Comparison of ENCODE assay signal across 9 cellular contexts in genomic region chr1:228377664-228378452, GRCh38. TPM values are rescaled to one million over a fixed set of nuclear protein-coding genes. Genes with fewer than 3 reads are reported as not detected.
DNase-seq lines count a peak whose midpoint lies in the region; ATAC-seq and TF ChIP-seq lines count a peak whose summit lies in the region.
"Had no signal": no experiment of that assay in that cellular context is flagged by ENCODE, and none has a peak within 500 bp of the region (broad histone marks: within the 10 kb centered on the region; RNA-seq: fewer than 3 reads in every experiment).

No MANE protein-coding gene starts in this region.

- H3K4me3 ChIP-seq in right atrium auricular region (peak overlapping the region in 1 of 2 donors; percentile 51), skeletal muscle tissue (ENCODE audit: low read length in 3 of 3) (no peak overlapping the region)

- H3K27me3 ChIP-seq in right atrium auricular region (no peaks in the 10 kb centered on the region), skeletal muscle tissue (ENCODE audit: control insufficient read depth in 3 of 3, insufficient read depth in 3 of 3, low read length in 3 of 3) (no peaks in the 10 kb centered on the region)

- DNase-seq in HEK293T (ENCODE audit: extremely low spot score) (peak; percentile 75), right atrium auricular region (ENCODE audit: low spot score) (no peak), cortex of kidney (lab: John Stamatoyannopoulos, UW) (no peak), hepatic stellate cell (ENCODE audit: low spot score) (no peak)

- H3K9ac ChIP-seq in skeletal muscle tissue (ENCODE audit: low read depth in 1 of 3, low read length in 3 of 3) = peak overlapping the region in 1 of 3 donors; percentile 25

- H3K9me3 ChIP-seq in right atrium auricular region (no peaks in the 10 kb centered on the region), skeletal muscle tissue (ENCODE audit: control insufficient read depth in 3 of 3, low read length in 3 of 3) (no peaks in the 10 kb centered on the region)

- peaks cover 5% of the 10 kb centered on the region for H3K36me3 Mint-ChIP-seq in activated T-helper 17 cell treated with anti-CD3 and anti-CD28 coated beads, Interleukin-2, amount 50 U/mL, for 72 hours (ENCODE audit: low read depth)

- CTCF ChIA-PET in HEK293T (lab: Yijun Ruan, JAX) = interaction anchor here (0.6 kb wide), 1 partner anchor 17 kb away, joined by 3 read pairs; no protein-coding TSS in a partner anchor

- H3K4me3 Mint-ChIP-seq in activated T-helper 17 cell treated with anti-CD3 and anti-CD28 coated beads, Interleukin-2, amount 50 U/mL, for 72 hours = peak overlapping the region; percentile 87

- H3K27ac ChIP-seq in right atrium auricular region = peak overlapping the region; percentile 16 to 92
- H3K27ac ChIP-seq in skeletal muscle tissue (ENCODE audit: low read depth, low read length) = peak overlapping the region; percentile 8

- H3K27ac Mint-ChIP-seq in activated T-helper 17 cell treated with anti-CD3 and anti-CD28 coated beads, Interleukin-2, amount 50 U/mL, for 72 hours = no peak overlapping the region

- peak; percentile 35 for ATAC-seq in activated T-helper 17 cell treated with anti-CD3 and anti-CD28 coated beads, Interleukin-2, amount 50 U/mL, for 72 hours (replicated peaks)
- ATAC-seq in GM19452 (IDR thresholded peaks at IDR 0.05; ENCODE audit: unreplicated experiment) = no peak
- ATAC-seq in GM18520 (IDR thresholded peaks at IDR 0.05; ENCODE audit: unreplicated experiment) = no peak

- no peaks in the 10 kb centered on the region for H3K9me3 Mint-ChIP-seq in activated T-helper 17 cell treated with anti-CD3 and anti-CD28 coated beads, Interleukin-2, amount 50 U/mL, for 72 hours

- peaks cover 0 to 46% of the 10 kb centered on the region in 2 donors for H3K4me1 ChIP-seq in right atrium auricular region
- peaks cover 5 to 46% (median 45%) of the 10 kb centered on the region in 3 donors for H3K4me1 ChIP-seq in skeletal muscle tissue (ENCODE audit: control insufficient read depth in 3 of 3, insufficient read depth in 3 of 3, low read length in 3 of 3)

- no peaks in the 10 kb centered on the region for H3K4me1 Mint-ChIP-seq in activated T-helper 17 cell treated with anti-CD3 and anti-CD28 coated beads, Interleukin-2, amount 50 U/mL, for 72 hours

- H3K27me3 Mint-ChIP-seq in activated T-helper 17 cell treated with anti-CD3 and anti-CD28 coated beads, Interleukin-2, amount 50 U/mL, for 72 hours = peaks cover 5% of the 10 kb centered on the region

- POLR2A ChIA-PET in HEK293T (lab: Yijun Ruan, JAX) = interaction anchor here (0.8 kb wide), 1 partner anchor 78 kb away, joined by 3 read pairs; no protein-coding TSS in a partner anchor

- H3K36me3 ChIP-seq in right atrium auricular region = peaks cover 36% of the 10 kb centered on the region
- peaks cover 36 to 58% (median 54%) of the 10 kb centered on the region in 3 donors for H3K36me3 ChIP-seq in skeletal muscle tissue (ENCODE audit: control insufficient read depth in 3 of 3, insufficient read depth in 3 of 3, low read length in 3 of 3)

- no peak for TF ChIP-seq CTCF in right atrium auricular region (IDR thresholded peaks at IDR 0.05)

TF ChIP-seq in HEK293T, 16 proteins besides CTCF, POLR2A, EP300 and RAD21:
- no peak for TF ChIP-seq TARDBP (IDR thresholded peaks at IDR 0.05)
- no peak for TF ChIP-seq FOXK2 (IDR thresholded peaks at IDR 0.05)
- no peak for TF ChIP-seq SUZ12 (IDR thresholded peaks at IDR 0.05)
- no peak for TF ChIP-seq ARNT (IDR thresholded peaks at IDR 0.05)
- no peak for TF ChIP-seq LEF1 (IDR thresholded peaks at IDR 0.05; ENCODE audit: borderline replicate concordance)
- TF ChIP-seq ELF4 (IDR thresholded peaks at IDR 0.05) = no peak
- no peak for TF ChIP-seq FOXM1 (IDR thresholded peaks at IDR 0.05; ENCODE audit: borderline replicate concordance)
- TF ChIP-seq HDGF (IDR thresholded peaks at IDR 0.05; ENCODE audit: borderline replicate concordance) = no peak
- TF ChIP-seq PKNOX1 (IDR thresholded peaks at IDR 0.05) = no peak
- no peak for TF ChIP-seq CTBP1 (IDR thresholded peaks at IDR 0.05; ENCODE audit: borderline replicate concordance)
- no peak for TF ChIP-seq SP1 (IDR thresholded peaks at IDR 0.05)
- TF ChIP-seq ZNF384 (IDR thresholded peaks at IDR 0.05) = no peak
- TF ChIP-seq BHLHE40 (IDR thresholded peaks at IDR 0.05; ENCODE audit: borderline replicate concordance) = no peak
- TF ChIP-seq L3MBTL2 (conservative IDR thresholded peaks at IDR 0.05) = no peak
- no peak for TF ChIP-seq FOXA1 (IDR thresholded peaks at IDR 0.05)
- no peak for TF ChIP-seq NFRKB (IDR thresholded peaks at IDR 0.05)

RNA-seq across cellular contexts. Expression of gene TRIM11, which starts 28.8 kb away (rescaled TPM):
- total RNA-seq in activated T-helper 17 cell treated with anti-CD3 and anti-CD28 coated beads, Interleukin-2, amount 50 U/mL, for 72 hours = 10 to 100 TPM; 41.7 to 48.6 TPM
- total RNA-seq in right atrium auricular region = 1 to 10 TPM; 5.5 to 9.8 TPM
- 6.3 TPM for total RNA-seq in skeletal muscle tissue

RNA-seq across cellular contexts. Expression of gene TRIM17, which starts 38.8 kb away (rescaled TPM):
- 1 to 10 TPM; 1.7 to 1.9 TPM for total RNA-seq in activated T-helper 17 cell treated with anti-CD3 and anti-CD28 coated beads, Interleukin-2, amount 50 U/mL, for 72 hours
- not detected for total RNA-seq in right atrium auricular region
- total RNA-seq in skeletal muscle tissue = 0.52 TPM
- total RNA-seq: HT1080 had no signal
